Comparison of ENCODE assay signal across 8 cellular contexts in genomic region chr2:85804583-85804982, GRCh38. TPM values are rescaled to one million over a fixed set of nuclear protein-coding genes. Genes with fewer than 3 reads are reported as not detected.
A peak's percentile ranks its signal among the peaks of the same experiment; 100 is the strongest.
DNase-seq lines count a peak whose midpoint lies in the region; ATAC-seq, FAIRE-seq and TF ChIP-seq lines count a peak whose summit lies in the region.

No MANE protein-coding gene starts in this region.

- peak overlapping the region; percentile 75 for H2AFZ ChIP-seq in Loucy (ENCODE audit: low read length)

- DNase-seq in NCI-H1417 (lab: John Stamatoyannopoulos, UW) = peak in 2 of 3 experiments; percentile 7 to 16
- DNase-seq in NCI-H1417 treated with DMSO at 0.1 percent for 48 hours (lab: John Stamatoyannopoulos, UW) = no peak
- DNase-seq in amniotic epithelial cell (ENCODE audit: low read depth) = peak; percentile 21
- no peak for DNase-seq in NCI-H526 (lab: John Stamatoyannopoulos, UW)
- no peak for DNase-seq in small intestine

- H3K27me3 ChIP-seq in Loucy (ENCODE audit: insufficient read depth, low read length, poor library complexity, severe bottlenecking) (no peaks in the 10 kb centered on the region), liver (ENCODE audit: control insufficient read depth in 4 of 4, insufficient read depth in 4 of 4, low read length in 3 of 4) (no peaks in the 10 kb centered on the region), small intestine (ENCODE audit: control insufficient read depth in 2 of 2, insufficient read depth in 2 of 2, low read length in 2 of 2) (no peaks in the 10 kb centered on the region)

- H3F3A ChIP-seq in Loucy (ENCODE audit: low read depth) = no peaks in the 10 kb centered on the region

- H3K4me1 ChIP-seq in Loucy (ENCODE audit: insufficient read depth, low read length, poor library complexity, severe bottlenecking) = peaks cover 9% of the 10 kb centered on the region
- H3K4me1 ChIP-seq in liver (ENCODE audit: control insufficient read depth in 4 of 4, insufficient read depth in 4 of 4, low read length in 3 of 4) = peaks cover 12 to 44% (median 30%) of the 10 kb centered on the region in 4 donors
- no peaks in the 10 kb centered on the region for H3K4me1 ChIP-seq in small intestine (ENCODE audit: control insufficient read depth in 2 of 2, insufficient read depth in 1 of 2, low read depth in 1 of 2, low read length in 1 of 2)

- no peaks in the 10 kb centered on the region for H3K79me2 ChIP-seq in Loucy (ENCODE audit: insufficient read depth, low read length)

- no peaks in the 10 kb centered on the region for H3K9me2 ChIP-seq in Loucy (replicated peaks; ENCODE audit: low read depth, low read length)

- ATAC-seq in HG02852 (IDR thresholded peaks at IDR 0.05; ENCODE audit: unreplicated experiment) = no peak

- peak overlapping the region; percentile 23 for H3K4me3 ChIP-seq in Loucy (ENCODE audit: low read length, poor library complexity, severe bottlenecking)
- no peak overlapping the region for H3K4me3 ChIP-seq in liver (ENCODE audit: low read depth in 1 of 3, low read length in 3 of 3)
- no peak overlapping the region for H3K4me3 ChIP-seq in small intestine (ENCODE audit: low read depth in 1 of 2, low read length in 2 of 2)

- WGBS in liver = 2% methylated on average over 1 of the region's 1 CpG
- 0 to 6% (median 0%) methylated on average over 1 of the region's 1 CpG for WGBS in small intestine, 3 donors

- peak; percentile 46 to 71 for TF ChIP-seq RAD21 in liver (IDR thresholded peaks at IDR 0.05)

- H3K9me3 ChIP-seq in Loucy (ENCODE audit: insufficient read depth, low read depth, low read length) (no peaks in the 10 kb centered on the region), liver (ENCODE audit: control insufficient read depth in 4 of 4, low read length in 3 of 4) (peaks cover 0 to 5% (median 0%) of the 10 kb centered on the region in 4 donors), small intestine (ENCODE audit: control insufficient read depth, low read depth) (no peaks in the 10 kb centered on the region)

- TF ChIP-seq CTCF in Loucy (conservative IDR thresholded peaks at IDR 0.05; ENCODE audit: low read length) = peak; percentile 76
- TF ChIP-seq CTCF in liver (IDR thresholded peaks at IDR 0.05; ENCODE audit: low read depth, low read length, missing input control) = peak; percentile 44

- H3K36me3 ChIP-seq in Loucy (ENCODE audit: insufficient read depth, low read length) (no peaks in the 10 kb centered on the region), liver (ENCODE audit: control insufficient read depth in 4 of 4, insufficient read depth in 3 of 4, low read depth in 1 of 4, low read length in 3 of 4) (no peaks in the 10 kb centered on the region), small intestine (ENCODE audit: control insufficient read depth in 2 of 2, insufficient read depth in 2 of 2, low read length in 2 of 2) (no peaks in the 10 kb centered on the region)

- no peak overlapping the region for H3K27ac ChIP-seq in liver (ENCODE audit: low read depth in 1 of 2, low read length in 2 of 2)
- H3K27ac ChIP-seq in small intestine (ENCODE audit: low read depth in 1 of 2, low read length in 1 of 2) = no peak overlapping the region

- FAIRE-seq in small intestine (lab: Jason Lieb, UNC) = no peak

- H3K9ac ChIP-seq in Loucy (ENCODE audit: low read depth, low read length, poor library complexity, severe bottlenecking) = peak overlapping the region; percentile 6
- no peak overlapping the region for H3K9ac ChIP-seq in liver (ENCODE audit: low read depth in 1 of 2, low read length in 2 of 2)

- H3K4me2 ChIP-seq in Loucy (ENCODE audit: low read depth, low read length, poor library complexity, severe bottlenecking) = peak overlapping the region; percentile 52

- H4K20me1 ChIP-seq in Loucy (ENCODE audit: insufficient read depth, low read length, poor library complexity, severe bottlenecking) = no peaks in the 10 kb centered on the region

TF ChIP-seq in liver, 16 proteins besides CTCF, POLR2A, EP300 and RAD21:
- TF ChIP-seq MAX (IDR thresholded peaks at IDR 0.05) (no peak), SP1 (IDR thresholded peaks at IDR 0.05) (no peak), REST (IDR thresholded peaks at IDR 0.05) (no peak), HNF4G (IDR thresholded peaks at IDR 0.05) (no peak), GABPA (IDR thresholded peaks at IDR 0.05 in 1 of 2, conservative IDR thresholded peaks at IDR 0.05 in 1 of 2) (no peak), ATF3 (IDR thresholded peaks at IDR 0.05) (no peak), ZBTB33 (IDR thresholded peaks at IDR 0.05) (no peak), NR2F2 (IDR thresholded peaks at IDR 0.05) (no peak), HNF4A (conservative IDR thresholded peaks at IDR 0.05) (no peak), FOXA1 (IDR thresholded peaks at IDR 0.05) (no peak), RXRA (IDR thresholded peaks at IDR 0.05) (no peak), YY1 (IDR thresholded peaks at IDR 0.05) (no peak), FOXA2 (IDR thresholded peaks at IDR 0.05) (no peak), EGR1 (IDR thresholded peaks at IDR 0.05; ENCODE audit: low read depth in 2 of 2) (no peak), JUND (IDR thresholded peaks at IDR 0.05) (no peak)

RNA-seq across cellular contexts. Expression of gene ATOH8, which starts 50.8 kb away (rescaled TPM):
- 10 to 100 TPM in 1 of 2 donors, under 1 TPM in 1; 0.33 to 37.7 TPM for total RNA-seq in liver
- 10 to 100 TPM; 20.4 to 33.2 TPM for polyA plus RNA-seq in liver
- polyA plus RNA-seq in small intestine = 10 to 100 TPM in 1 of 3 donors, 1 to 10 TPM in 2; 1.6 to 18.4 (median 3.2) TPM

Comparison
In these comparisons a context has a peak if more than half of its experiments do, and no peak if none do; other contexts are left out.
1. DNase-seq: peak in NCI-H1417 (2 of 3) and amniotic epithelial cell (single experiment); none in NCI-H1417 treated with DMSO at 0.1 percent for 48 hours (single experiment), NCI-H526 (0 of 2) and small intestine (single experiment).